ENCODE assay signal across 8 cellular contexts in the genomic region with DNA sequence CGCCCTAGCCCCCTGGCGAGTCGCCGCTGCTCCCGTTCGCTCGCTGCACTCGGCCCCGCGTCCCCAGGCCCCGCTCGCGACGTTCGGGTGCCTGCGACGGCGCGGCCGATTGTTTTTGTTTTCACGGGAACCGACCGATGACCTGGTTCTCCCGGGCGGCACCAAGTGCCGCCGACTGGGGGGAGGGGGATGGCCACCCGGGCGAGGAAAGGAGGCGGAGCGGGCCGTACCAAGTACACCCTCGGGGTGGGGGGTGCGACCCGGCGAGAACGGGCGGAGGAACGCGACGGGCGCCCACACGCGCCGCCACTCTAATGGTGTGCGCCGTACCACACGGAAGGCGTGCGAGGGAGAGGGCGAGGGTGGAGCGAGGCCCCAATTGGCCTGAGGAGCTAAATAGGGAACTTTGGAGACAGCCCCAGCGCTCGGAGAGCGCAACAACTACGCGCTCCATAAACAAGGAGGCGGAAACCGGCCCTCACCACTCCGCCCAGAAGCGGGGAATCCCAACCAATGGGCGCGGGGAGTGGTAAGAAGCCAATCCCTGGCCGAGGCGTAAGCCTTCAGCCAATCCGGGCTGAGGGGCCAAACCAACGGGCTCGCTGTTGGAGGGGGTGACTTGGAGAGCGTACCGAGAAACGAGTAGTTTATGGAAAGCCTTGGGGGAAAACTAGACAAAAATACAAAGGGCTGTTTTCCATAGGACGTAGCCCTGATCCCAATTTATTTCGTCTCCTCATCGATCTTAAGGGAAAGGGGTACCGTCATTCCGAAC. TPM values are rescaled to one million over a fixed set of nuclear protein-coding genes. Genes with fewer than 3 reads are reported as not detected.
DNase-seq lines count a peak whose midpoint lies in the region; ATAC-seq, FAIRE-seq and TF ChIP-seq lines count a peak whose summit lies in the region.
"Not testable (repeated sequence)": the region's sequence is repeated elsewhere in the genome, so short reads cannot be mapped to it uniquely, and the experiment has no call there.

No MANE protein-coding gene starts in this region.

- H3K4me3 ChIP-seq in BJ (ENCODE audit: low read depth, low read length) (peak overlapping the region; percentile 62), SJCRH30 (peak overlapping the region; percentile 89), mucosa of stomach (ENCODE audit: low read length) (peak overlapping the region; percentile 14)

- H3K27me3 Mint-ChIP-seq in activated naive CD4-positive, alpha-beta T cell treated with anti-CD3 and anti-CD28 coated beads for 36 hours (ENCODE audit: low read depth): not testable (repeated sequence)

- CTCF ChIA-PET in BJ (lab: Yijun Ruan, JAX); activated naive CD4-positive, alpha-beta T cell treated with anti-CD3 and anti-CD28 coated beads for 36 hours (lab: Charles Lee): not testable (repeated sequence)

- POLR2A ChIA-PET in BJ (lab: Charles Lee): not testable (repeated sequence)

- peak overlapping the region; percentile 87 for H3K4me3 Mint-ChIP-seq in activated naive CD4-positive, alpha-beta T cell treated with anti-CD3 and anti-CD28 coated beads for 36 hours

- H3K4me1 ChIP-seq in SJCRH30; mucosa of stomach (ENCODE audit: control insufficient read depth, insufficient read depth, low read length): not testable (repeated sequence)

- not testable (repeated sequence) for H3K36me3 ChIP-seq in BJ (ENCODE audit: control insufficient read depth, insufficient read depth, low read length); SJCRH30; mucosa of stomach (ENCODE audit: control insufficient read depth, insufficient read depth, low read length)

- intact Hi-C loops in activated naive CD4-positive, alpha-beta T cell treated with anti-CD3 and anti-CD28 coated beads for 36 hours (cut with micrococcal nuclease): not testable (repeated sequence)

- peak; percentile 85 for ATAC-seq in HG03103 (IDR thresholded peaks at IDR 0.05; ENCODE audit: low read depth, unreplicated experiment)

- H3K4me1 Mint-ChIP-seq in activated naive CD4-positive, alpha-beta T cell treated with anti-CD3 and anti-CD28 coated beads for 36 hours (ENCODE audit: low read depth): not testable (repeated sequence)

- H3K27me3 ChIP-seq in BJ (ENCODE audit: control insufficient read depth, insufficient read depth, low read length); SJCRH30; mucosa of stomach (ENCODE audit: control insufficient read depth, insufficient read depth, low read length): not testable (repeated sequence)

- FAIRE-seq in GM19239 (lab: Jason Lieb, UNC): peak; percentile 99

- not testable (repeated sequence) for TF ChIP-seq CTCF in BJ (IDR thresholded peaks at IDR 0.05; ENCODE audit: insufficient read depth, low read depth, low read length)

- H3K27ac ChIP-seq in SJCRH30: peak overlapping the region; percentile 70

- H3K9ac ChIP-seq in mucosa of stomach (ENCODE audit: low read length): peak overlapping the region; percentile 66

- not testable (repeated sequence) for H3K36me3 Mint-ChIP-seq in activated naive CD4-positive, alpha-beta T cell treated with anti-CD3 and anti-CD28 coated beads for 36 hours (ENCODE audit: low read depth)

- H3K9me3 Mint-ChIP-seq in activated naive CD4-positive, alpha-beta T cell treated with anti-CD3 and anti-CD28 coated beads for 36 hours: not testable (repeated sequence)

- H3K9me3 ChIP-seq in SJCRH30 (replicated peaks); mucosa of stomach (ENCODE audit: control insufficient read depth, low read length): not testable (repeated sequence)

- H3K27ac Mint-ChIP-seq in activated naive CD4-positive, alpha-beta T cell treated with anti-CD3 and anti-CD28 coated beads for 36 hours: peak overlapping the region; percentile 95

- peak; percentile 30 for DNase-seq in BJ (ENCODE audit: low read depth)
- DNase-seq in GM19239 (ENCODE audit: insufficient read length, low spot score): peak; percentile 9
- peak; percentile 84 to 95 for DNase-seq in SJCRH30
- DNase-seq in activated naive CD4-positive, alpha-beta T cell treated with anti-CD3 and anti-CD28 coated beads for 36 hours: peak; percentile 94
- DNase-seq in fibroblast of peridontal ligament (ENCODE audit: extremely low read depth): peak; percentile 84
- DNase-seq in stimulated activated CD8-positive, alpha-beta memory T cell treated with anti-CD3 and anti-CD28 coated beads, Interleukin-12 subunit alpha, Interleukin-12 subunit beta, amount 100 ng/mL, for 1 hour (ENCODE audit: low read depth): peak; percentile 85

RNA-seq across cellular contexts. Expression of gene PLGLB1, which starts 54.8 kb away (rescaled TPM):
- polyA plus RNA-seq in BJ (2011; rRNA removed): 0.26 and 1.2 TPM in 2 replicates
- polyA minus RNA-seq in BJ (2011; rRNA and poly(A)+ RNA removed): 0.19 and 0.62 TPM in 2 replicates
- 0.81 and 1.0 TPM in 2 replicates for total RNA-seq in SJCRH30 (2014; rRNA removed; shearing (Covaris generic))
- under 1 TPM in 1 of 2 experiments, not detected in 1; 0.37 TPM for total RNA-seq in activated naive CD4-positive, alpha-beta T cell treated with anti-CD3 and anti-CD28 coated beads for 36 hours

Comparison
In these comparisons a context has a peak if more than half of its experiments do, and no peak if none do; other contexts are left out.
1. Peak in every context shown above with its lines: DNase-seq, ATAC-seq, H3K4me3 ChIP-seq and H3K27ac ChIP-seq.
2. DNase-seq: peak in every context shown above with its lines; median percentile 94 in activated naive CD4-positive, alpha-beta T cell treated with anti-CD3 and anti-CD28 coated beads for 36 hours; 90 in SJCRH30; 85 in stimulated activated CD8-positive, alpha-beta memory T cell treated with anti-CD3 and anti-CD28 coated beads, Interleukin-12 subunit alpha, Interleukin-12 subunit beta, amount 100 ng/mL, for 1 hour; 84 in fibroblast of peridontal ligament; 30 in BJ; 9 in GM19239.
3. H3K4me3 ChIP-seq: peak in every context shown above with its lines; median percentile 89 in SJCRH30; 62 in BJ; 14 in mucosa of stomach.